25 cellular contexts compared by ENCODE assay signal in the genomic region with DNA sequence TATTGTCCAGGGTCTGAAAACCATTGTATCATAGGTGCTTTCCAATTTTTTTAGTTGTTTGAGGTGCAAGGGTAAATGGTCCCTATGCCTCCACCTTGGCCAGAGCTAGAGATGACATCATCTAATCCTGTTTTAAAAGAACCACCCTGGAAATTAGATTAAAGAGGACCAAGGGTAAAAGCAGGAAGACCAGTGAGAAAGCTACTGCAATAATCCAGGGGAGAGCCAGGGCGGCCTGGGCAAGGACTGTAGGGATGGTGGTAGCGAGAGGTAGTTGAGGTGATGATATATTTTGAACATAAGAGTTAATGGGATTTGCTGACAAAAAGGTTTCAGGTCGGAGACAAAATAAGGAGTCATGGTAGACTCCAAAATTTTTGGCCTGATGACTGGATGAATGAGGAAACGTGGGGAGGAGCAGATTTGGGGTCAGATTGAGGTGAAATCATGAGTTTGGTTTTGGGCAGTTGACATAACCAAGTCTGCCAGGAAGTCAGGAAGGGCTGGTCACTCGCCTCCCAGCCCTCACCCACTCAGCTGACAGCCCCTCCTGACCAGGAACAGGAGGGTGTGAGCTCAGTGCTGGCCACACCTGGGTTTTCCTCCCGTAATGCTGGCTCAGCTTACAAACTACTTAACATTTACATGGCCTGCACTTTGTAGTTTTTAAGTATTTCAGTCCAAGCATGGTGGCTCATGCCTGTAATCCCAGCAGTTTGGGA. TPM values are rescaled to one million over a fixed set of nuclear protein-coding genes. Genes with fewer than 3 reads are reported as not detected.
"Had no signal": no experiment of that assay in that cellular context is flagged by ENCODE, and none has a peak within 500 bp of the region (broad histone marks: within the 10 kb centered on the region; RNA-seq: fewer than 3 reads in every experiment).

No MANE protein-coding gene starts in this region.

- H3K4me3 ChIP-seq: left ventricle myocardium inferior, psoas muscle, sigmoid colon, suprapubic skin had no signal

- H3K27ac Mint-ChIP-seq: activated CD8-positive, alpha-beta memory T cell treated with anti-CD3 and anti-CD28 coated beads, Interleukin-2, amount 10 ng/mL, durations not matched to agents 7 days and 5 days; activated naive CD4-positive, alpha-beta T cell treated with anti-CD3 and anti-CD28 coated beads, Interleukin-2, amount 50 U/mL, for 72 hours; activated T-cell treated with anti-CD3 and anti-CD28 coated beads, Interleukin-2, amount 50 U/mL, for 24 hours; endodermal cell; type B pancreatic cell had no signal

- DNase-seq: activated CD4-positive, alpha-beta T cell treated with anti-CD3 and anti-CD28 coated beads for 1 hour; activated CD4-positive, alpha-beta T cell treated with anti-CD3 and anti-CD28 coated beads, Interleukin-2, amount 50 U/mL, for 48 hours; activated CD8-positive, alpha-beta memory T cell treated with anti-CD3 and anti-CD28 coated beads, Interleukin-2, amount 10 ng/mL, durations not matched to agents 7 days and 5 days; activated effector memory CD4-positive, alpha-beta T cell treated with Interleukin-2 at 50 U/mL for 16 hours; activated T-cell treated with anti-CD3 and anti-CD28 coated beads, Interleukin-2, amount 50 U/mL, for 24 hours; amygdala; brain microvascular endothelial cell; cerebellar nuclear complex; endodermal cell; erythroblast; foreskin fibroblast; left ventricle myocardium inferior; midbrain; naive B cell; nucleus accumbens; psoas muscle; sigmoid colon; stimulated activated CD4-positive, alpha-beta T cell treated with anti-CD3 and anti-CD28 coated beads, Interleukin-2, amount 100 ng/mL, for 24 hours; stimulated activated naive CD8-positive, alpha-beta T cell treated with anti-CD3 and anti-CD28 coated beads, Interleukin-15, Interleukin-2, amounts not matched to agents 100 U/mL and 50 U/mL, for 24 hours had no signal

- H3K27me3 ChIP-seq: brain microvascular endothelial cell, sigmoid colon, suprapubic skin had no signal

- FAIRE-seq: islet of Langerhans had no signal

- H3K9me3 Mint-ChIP-seq: activated naive CD4-positive, alpha-beta T cell treated with anti-CD3 and anti-CD28 coated beads, Interleukin-2, amount 50 U/mL, for 72 hours; activated T-cell treated with anti-CD3 and anti-CD28 coated beads, Interleukin-2, amount 50 U/mL, for 24 hours; endodermal cell; naive B cell; type B pancreatic cell had no signal

- H3K4me1 Mint-ChIP-seq: naive B cell had no signal

- H3K4me3 Mint-ChIP-seq: activated CD8-positive, alpha-beta memory T cell treated with anti-CD3 and anti-CD28 coated beads, Interleukin-2, amount 10 ng/mL, durations not matched to agents 7 days and 5 days; activated T-cell treated with anti-CD3 and anti-CD28 coated beads, Interleukin-2, amount 50 U/mL, for 24 hours; endodermal cell; naive B cell; type B pancreatic cell had no signal

- H3K36me3 ChIP-seq: brain microvascular endothelial cell, left ventricle myocardium inferior, sigmoid colon, suprapubic skin had no signal

- H3K36me3 Mint-ChIP-seq: activated CD8-positive, alpha-beta memory T cell treated with anti-CD3 and anti-CD28 coated beads, Interleukin-2, amount 10 ng/mL, durations not matched to agents 7 days and 5 days; activated naive CD4-positive, alpha-beta T cell treated with anti-CD3 and anti-CD28 coated beads, Interleukin-2, amount 50 U/mL, for 72 hours; naive B cell; type B pancreatic cell had no signal

- H3K4me1 ChIP-seq: psoas muscle, sigmoid colon had no signal

- H3K27me3 Mint-ChIP-seq: activated T-cell treated with anti-CD3 and anti-CD28 coated beads, Interleukin-2, amount 50 U/mL, for 24 hours had no signal

- H3K9me3 ChIP-seq: left ventricle myocardium inferior, psoas muscle, sigmoid colon, suprapubic skin had no signal

- H3K27ac ChIP-seq: brain microvascular endothelial cell, left ventricle myocardium inferior, psoas muscle, sigmoid colon, suprapubic skin had no signal

- ATAC-seq: activated CD8-positive, alpha-beta memory T cell treated with anti-CD3 and anti-CD28 coated beads, Interleukin-2, amount 10 ng/mL, durations not matched to agents 7 days and 5 days; activated naive CD4-positive, alpha-beta T cell treated with anti-CD3 and anti-CD28 coated beads, Interleukin-2, amount 50 U/mL, for 72 hours; psoas muscle; stimulated activated naive CD8-positive, alpha-beta T cell treated with anti-CD3 and anti-CD28 coated beads, Interleukin-15, Interleukin-2, amounts not matched to agents 100 U/mL and 50 U/mL, for 24 hours had no signal

RNA-seq across cellular contexts. Expression of a gene that starts 42.9 kb away (rescaled TPM):
- total RNA-seq: activated naive CD4-positive, alpha-beta T cell treated with anti-CD3 and anti-CD28 coated beads, Interleukin-2, amount 50 U/mL, for 72 hours; dermis microvascular lymphatic vessel endothelial cell; endodermal cell; left ventricle myocardium inferior; sigmoid colon; suprapubic skin had no signal
- polyA plus RNA-seq: psoas muscle had no signal

RNA-seq across cellular contexts. Expression of a gene that starts 46.8 kb away (rescaled TPM):
- total RNA-seq: activated CD8-positive, alpha-beta memory T cell treated with anti-CD3 and anti-CD28 coated beads, Interleukin-2, amount 10 ng/mL, durations not matched to agents 7 days and 5 days; dermis microvascular lymphatic vessel endothelial cell; T-helper 2 cell treated with Interferon-gamma antibody and Interleukin-4, amounts not matched to agents 100 ng/mL and 5 ng/mL, for 36 hours had no signal

RNA-seq across cellular contexts. Expression of a gene that starts 52.8 kb away (rescaled TPM):
- total RNA-seq: activated naive CD4-positive, alpha-beta T cell treated with anti-CD3 and anti-CD28 coated beads, Interleukin-2, amount 50 U/mL, for 72 hours; dermis microvascular lymphatic vessel endothelial cell; endodermal cell; T-helper 2 cell treated with Interferon-gamma antibody and Interleukin-4, amounts not matched to agents 100 ng/mL and 5 ng/mL, for 36 hours had no signal
